Comparison of ENCODE assay signal across 1 cellular context in the genomic region with DNA sequence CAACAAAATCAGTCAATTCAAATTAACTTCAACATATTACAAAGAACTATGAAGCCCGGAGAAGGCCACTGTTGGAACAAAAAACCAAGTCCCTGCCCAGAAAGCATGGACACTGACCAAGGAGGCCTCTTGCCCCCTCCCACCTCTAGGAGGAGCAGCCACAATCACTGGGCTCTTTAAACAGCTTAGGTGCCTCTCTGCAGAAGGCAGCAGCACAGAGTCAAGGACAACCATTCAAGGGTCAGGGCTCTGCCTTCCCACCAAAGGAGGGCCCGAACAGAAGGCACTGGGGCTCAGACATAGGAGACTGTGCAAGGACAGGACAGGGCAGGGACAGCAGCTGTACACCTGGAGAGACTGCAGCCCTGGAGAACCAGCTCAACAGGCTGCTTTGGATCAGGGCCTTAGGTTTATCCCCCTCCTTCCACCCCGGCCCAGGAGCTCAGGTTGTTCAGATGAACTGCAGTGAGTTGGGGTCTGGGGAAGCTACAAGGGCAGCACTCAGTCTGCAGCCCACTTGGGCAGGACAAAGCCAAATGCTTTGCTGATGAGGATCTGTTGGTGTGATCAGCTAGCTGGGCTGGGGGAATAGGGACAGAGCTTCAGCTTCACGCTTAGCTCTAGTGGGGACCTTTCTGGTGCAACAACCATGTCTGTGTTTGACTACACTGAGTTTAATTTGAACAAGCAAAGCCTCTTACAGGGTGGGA.
TF ChIP-seq lines count a peak whose summit lies in the region.

No MANE protein-coding gene starts in this region.

TF ChIP-seq in SK-N-SH, 30 proteins besides CTCF, POLR2A, EP300 and RAD21 (continued from another document):
- TF ChIP-seq, protein P1, sequence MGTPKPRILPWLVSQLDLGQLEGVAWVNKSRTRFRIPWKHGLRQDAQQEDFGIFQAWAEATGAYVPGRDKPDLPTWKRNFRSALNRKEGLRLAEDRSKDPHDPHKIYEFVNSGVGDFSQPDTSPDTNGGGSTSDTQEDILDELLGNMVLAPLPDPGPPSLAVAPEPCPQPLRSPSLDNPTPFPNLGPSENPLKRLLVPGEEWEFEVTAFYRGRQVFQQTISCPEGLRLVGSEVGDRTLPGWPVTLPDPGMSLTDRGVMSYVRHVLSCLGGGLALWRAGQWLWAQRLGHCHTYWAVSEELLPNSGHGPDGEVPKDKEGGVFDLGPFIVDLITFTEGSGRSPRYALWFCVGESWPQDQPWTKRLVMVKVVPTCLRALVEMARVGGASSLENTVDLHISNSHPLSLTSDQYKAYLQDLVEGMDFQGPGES (IDR thresholded peaks at IDR 0.05; ENCODE audit: low read depth, low read length) = no peak
- TF ChIP-seq GABPA (IDR thresholded peaks at IDR 0.05; ENCODE audit: low read depth) (no peak), CHD2 (IDR thresholded peaks at IDR 0.05; ENCODE audit: low read length, partially characterized antibody) (no peak), NFIC (IDR thresholded peaks at IDR 0.05; ENCODE audit: borderline replicate concordance) (no peak), ELF1 (IDR thresholded peaks at IDR 0.05) (no peak), FOXM1 (IDR thresholded peaks at IDR 0.05; ENCODE audit: low read depth) (no peak), TEAD4 (IDR thresholded peaks at IDR 0.05; ENCODE audit: borderline replicate concordance, insufficient read depth) (no peak), NRF1 (IDR thresholded peaks at IDR 0.05; ENCODE audit: low read depth, low read length) (no peak), RCOR1 (IDR thresholded peaks at IDR 0.05; ENCODE audit: low read length) (no peak), POLR2AphosphoS5 (IDR thresholded peaks at IDR 0.05; ENCODE audit: low read depth, low read length) (no peak), MXI1 (IDR thresholded peaks at IDR 0.05; ENCODE audit: low read depth, low read length) (no peak), RXRA (IDR thresholded peaks at IDR 0.05; ENCODE audit: borderline replicate concordance, low read depth) (no peak)
- TF ChIP-seq, protein P2, sequence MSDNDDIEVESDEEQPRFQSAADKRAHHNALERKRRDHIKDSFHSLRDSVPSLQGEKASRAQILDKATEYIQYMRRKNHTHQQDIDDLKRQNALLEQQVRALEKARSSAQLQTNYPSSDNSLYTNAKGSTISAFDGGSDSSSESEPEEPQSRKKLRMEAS (IDR thresholded peaks at IDR 0.05; ENCODE audit: low read depth) = no peak
- TF ChIP-seq, protein P3, sequence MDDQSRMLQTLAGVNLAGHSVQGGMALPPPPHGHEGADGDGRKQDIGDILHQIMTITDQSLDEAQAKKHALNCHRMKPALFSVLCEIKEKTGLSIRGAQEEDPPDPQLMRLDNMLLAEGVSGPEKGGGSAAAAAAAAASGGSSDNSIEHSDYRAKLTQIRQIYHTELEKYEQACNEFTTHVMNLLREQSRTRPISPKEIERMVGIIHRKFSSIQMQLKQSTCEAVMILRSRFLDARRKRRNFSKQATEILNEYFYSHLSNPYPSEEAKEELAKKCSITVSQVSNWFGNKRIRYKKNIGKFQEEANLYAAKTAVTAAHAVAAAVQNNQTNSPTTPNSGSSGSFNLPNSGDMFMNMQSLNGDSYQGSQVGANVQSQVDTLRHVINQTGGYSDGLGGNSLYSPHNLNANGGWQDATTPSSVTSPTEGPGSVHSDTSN (IDR thresholded peaks at IDR 0.05) = no peak
- TF ChIP-seq, protein P4, sequence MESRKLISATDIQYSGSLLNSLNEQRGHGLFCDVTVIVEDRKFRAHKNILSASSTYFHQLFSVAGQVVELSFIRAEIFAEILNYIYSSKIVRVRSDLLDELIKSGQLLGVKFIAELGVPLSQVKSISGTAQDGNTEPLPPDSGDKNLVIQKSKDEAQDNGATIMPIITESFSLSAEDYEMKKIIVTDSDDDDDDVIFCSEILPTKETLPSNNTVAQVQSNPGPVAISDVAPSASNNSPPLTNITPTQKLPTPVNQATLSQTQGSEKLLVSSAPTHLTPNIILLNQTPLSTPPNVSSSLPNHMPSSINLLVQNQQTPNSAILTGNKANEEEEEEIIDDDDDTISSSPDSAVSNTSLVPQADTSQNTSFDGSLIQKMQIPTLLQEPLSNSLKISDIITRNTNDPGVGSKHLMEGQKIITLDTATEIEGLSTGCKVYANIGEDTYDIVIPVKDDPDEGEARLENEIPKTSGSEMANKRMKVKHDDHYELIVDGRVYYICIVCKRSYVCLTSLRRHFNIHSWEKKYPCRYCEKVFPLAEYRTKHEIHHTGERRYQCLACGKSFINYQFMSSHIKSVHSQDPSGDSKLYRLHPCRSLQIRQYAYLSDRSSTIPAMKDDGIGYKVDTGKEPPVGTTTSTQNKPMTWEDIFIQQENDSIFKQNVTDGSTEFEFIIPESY (IDR thresholded peaks at IDR 0.05; ENCODE audit: borderline replicate concordance, low read depth) = no peak
